In genomic region chr5:82274343-82275266, GRCh38 we compare ENCODE assay signal across 10 cellular contexts. TPM values are rescaled to one million over a fixed set of nuclear protein-coding genes. Genes with fewer than 3 reads are reported as not detected.
DNase-seq lines count a peak whose midpoint lies in the region; ATAC-seq and TF ChIP-seq lines count a peak whose summit lies in the region.
"Had no signal": no experiment of that assay in that cellular context is flagged by ENCODE, and none has a peak within 500 bp of the region (broad histone marks: within the 10 kb centered on the region; RNA-seq: fewer than 3 reads in every experiment).

No MANE protein-coding gene starts in this region.

- TF ChIP-seq CTCF in fibroblast of mammary gland (conservative IDR thresholded peaks at IDR 0.05; ENCODE audit: control insufficient read depth, insufficient read depth, low read depth, low read length) (no peak), GM20000 (IDR thresholded peaks at IDR 0.05; ENCODE audit: extremely low read depth, missing control alignments) (no peak)

- peak; percentile 64 for DNase-seq in activated effector memory CD4-positive, alpha-beta T cell treated with anti-CD3 and anti-CD28 coated beads, Interleukin-2, amount 50 U/mL, for 16 hours
- DNase-seq in activated effector memory CD4-positive, alpha-beta T cell treated with Interleukin-2 at 50 U/mL for 16 hours: no peak
- DNase-seq in fibroblast of mammary gland (ENCODE audit: low read depth): peak; percentile 35
- no peak for DNase-seq in stimulated activated naive B cell treated with anti-CD40 and anti-IgM and Interleukin-4, amounts not matched to agents 10 μg/mL and 1 μg/mL and 100 μg/mL, for 72 hours
- DNase-seq in GM20000 (ENCODE audit: low spot score): no peak
- DNase-seq in DMS79 treated with DMSO at 0.1 percent for 48 hours (lab: John Stamatoyannopoulos, UW): no peak
- DNase-seq: NCI-H1694 treated with DMSO at 0.1 percent for 48 hours, T-helper 2 cell had no signal

- H3K36me3 Mint-ChIP-seq in stimulated activated naive B cell treated with anti-CD40 and anti-IgM and Interleukin-4, amounts not matched to agents 10 μg/mL and 1 μg/mL and 100 μg/mL, for 72 hours: peaks cover 55 to 77% of the 10 kb centered on the region in 2 donors

- no peaks in the 10 kb centered on the region for H3K27me3 Mint-ChIP-seq in stimulated activated naive B cell treated with anti-CD40 and anti-IgM and Interleukin-4, amounts not matched to agents 10 μg/mL and 1 μg/mL and 100 μg/mL, for 72 hours

- peaks cover 30 to 51% of the 10 kb centered on the region in 2 donors for H3K4me1 Mint-ChIP-seq in stimulated activated naive B cell treated with anti-CD40 and anti-IgM and Interleukin-4, amounts not matched to agents 10 μg/mL and 1 μg/mL and 100 μg/mL, for 72 hours

- peaks cover 0 to 2% of the 10 kb centered on the region in 2 donors for H3K9me3 Mint-ChIP-seq in stimulated activated naive B cell treated with anti-CD40 and anti-IgM and Interleukin-4, amounts not matched to agents 10 μg/mL and 1 μg/mL and 100 μg/mL, for 72 hours

- ATAC-seq in stimulated activated naive B cell treated with anti-CD40 and anti-IgM and Interleukin-4, amounts not matched to agents 10 μg/mL and 1 μg/mL and 100 μg/mL, for 72 hours (replicated peaks): no peak
- no peak for ATAC-seq in HG02588 (IDR thresholded peaks at IDR 0.05; ENCODE audit: unreplicated experiment)

- H3K27ac Mint-ChIP-seq in stimulated activated naive B cell treated with anti-CD40 and anti-IgM and Interleukin-4, amounts not matched to agents 10 μg/mL and 1 μg/mL and 100 μg/mL, for 72 hours: peak overlapping the region; percentile 82

- peak overlapping the region; percentile 39 to 49 for H3K4me3 Mint-ChIP-seq in stimulated activated naive B cell treated with anti-CD40 and anti-IgM and Interleukin-4, amounts not matched to agents 10 μg/mL and 1 μg/mL and 100 μg/mL, for 72 hours

- H3K4me3 ChIP-seq in fibroblast of mammary gland (ENCODE audit: control insufficient read depth, low read depth, low read length): no peak overlapping the region

TF ChIP-seq in PFSK-1, 5 proteins besides CTCF, POLR2A, EP300 and RAD21:
- TF ChIP-seq POLR2AphosphoS5 (IDR thresholded peaks at IDR 0.05; ENCODE audit: low read depth, low read length): peak; percentile 67
- TF ChIP-seq SIN3A (IDR thresholded peaks at IDR 0.05; ENCODE audit: borderline replicate concordance, insufficient read depth, low read length): no peak; the same call in 1 of the 2 replicates
- TF ChIP-seq TAF1 (IDR thresholded peaks at IDR 0.05; ENCODE audit: borderline replicate concordance, insufficient read depth, low read length): no peak

RNA-seq across cellular contexts. Expression of gene RPS23, which starts 3.5 kb away (rescaled TPM):
- polyA plus RNA-seq in PFSK-1 (2012; ENCODE audit: insufficient read length, low read depth): 3,759 TPM

Comparison
In these comparisons a context has a peak if more than half of its experiments do, and no peak if none do; other contexts are left out.
1. DNase-seq: peak in activated effector memory CD4-positive, alpha-beta T cell treated with anti-CD3 and anti-CD28 coated beads, Interleukin-2, amount 50 U/mL, for 16 hours (single experiment) and fibroblast of mammary gland (single experiment); none in activated effector memory CD4-positive, alpha-beta T cell treated with Interleukin-2 at 50 U/mL for 16 hours (single experiment), stimulated activated naive B cell treated with anti-CD40 and anti-IgM and Interleukin-4, amounts not matched to agents 10 μg/mL and 1 μg/mL and 100 μg/mL, for 72 hours (single experiment), GM20000 (single experiment) and DMS79 treated with DMSO at 0.1 percent for 48 hours (single experiment).